ENCODE assay signal across 19 cellular contexts in the genomic region with DNA sequence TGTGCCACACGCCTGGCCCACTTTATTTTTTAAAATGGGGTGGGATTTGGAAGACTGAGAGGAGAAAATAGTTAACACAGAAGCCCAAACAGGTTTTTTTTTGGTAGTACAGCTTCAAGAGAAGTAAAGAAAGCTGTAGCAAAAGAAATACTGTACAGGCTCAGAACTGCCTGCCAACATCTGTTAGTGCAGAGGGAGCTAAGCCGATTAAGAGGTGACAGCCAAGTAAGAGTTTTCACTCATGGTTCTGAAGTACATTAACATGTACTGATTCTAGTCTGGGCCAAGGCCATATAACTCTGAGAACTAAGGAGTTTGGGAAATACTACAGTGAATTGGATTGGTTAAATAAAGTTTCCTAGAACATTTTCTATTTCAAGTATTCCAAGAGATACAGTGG.
DNase-seq lines count a peak whose midpoint lies in the region; ATAC-seq and TF ChIP-seq lines count a peak whose summit lies in the region.
"Had no signal": no experiment of that assay in that cellular context is flagged by ENCODE, and none has a peak within 500 bp of the region (broad histone marks: within the 10 kb centered on the region; RNA-seq: fewer than 3 reads in every experiment).

No MANE protein-coding gene starts in this region.

- no peak for ATAC-seq in HG03108 (IDR thresholded peaks at IDR 0.05; ENCODE audit: unreplicated experiment)
- no peak for ATAC-seq in HG03378 (IDR thresholded peaks at IDR 0.05; ENCODE audit: unreplicated experiment)
- ATAC-seq: CD8-positive, alpha-beta T cell; HCT116 had no signal

- DNase-seq in DMS 273 (lab: John Stamatoyannopoulos, UW; ENCODE audit: unreplicated experiment), result peak; percentile 52
- no peak for DNase-seq in DMS 273 treated with DMSO at 0.1 percent for 48 hours (lab: John Stamatoyannopoulos, UW)
- peak; percentile 65 for DNase-seq in NCI-H524 treated with DMSO at 0.1 percent for 48 hours (lab: John Stamatoyannopoulos, UW)
- peak; percentile 62 for DNase-seq in WERI-Rb-1
- DNase-seq in retinal pigment epithelial cell (ENCODE audit: low read depth), result peak; percentile 69
- no peak for DNase-seq in activated effector memory CD4-positive, alpha-beta T cell treated with Interleukin-2 at 50 U/mL for 16 hours
- DNase-seq: Caco-2; CD4-positive, CD25-positive, alpha-beta regulatory T cell; CD8-positive, alpha-beta T cell; DMS79; EL; GM23248; H7 had no signal

- H3K36me3 ChIP-seq in WERI-Rb-1, result peaks cover under 1% of the 10 kb centered on the region; the same call in 1 of the 2 replicates

- TF ChIP-seq CTCF in WERI-Rb-1 (IDR thresholded peaks at IDR 0.05; ENCODE audit: low read depth, low read length) (no peak), retinal pigment epithelial cell (conservative IDR thresholded peaks at IDR 0.05; ENCODE audit: low read depth, low read length) (no peak)

- H3K27me3 ChIP-seq in WERI-Rb-1 (ENCODE audit: insufficient read depth, low read depth, severe bottlenecking), result no peaks in the 10 kb centered on the region
- H3K27me3 ChIP-seq: BLaER1 had no signal

- peak overlapping the region; percentile 35 for H3K27ac ChIP-seq in WERI-Rb-1
- H3K27ac ChIP-seq: 22Rv1, BLaER1, C4-2B, GM23248 had no signal

- H3K9me3 ChIP-seq in WERI-Rb-1 (ENCODE audit: severe bottlenecking), result no peaks in the 10 kb centered on the region
- H3K9me3 ChIP-seq: BLaER1, Caco-2 had no signal

- H3K4me3 ChIP-seq in WERI-Rb-1 (ENCODE audit: low read depth, low read length), result no peak overlapping the region
- no peak overlapping the region for H3K4me3 ChIP-seq in retinal pigment epithelial cell (ENCODE audit: low read length)
- H3K4me3 ChIP-seq: BLaER1, GM23248 had no signal

Comparison
In these comparisons a context has a peak if more than half of its experiments do, and no peak if none do; other contexts are left out.
1. DNase-seq: peak in DMS 273 (single experiment), NCI-H524 treated with DMSO at 0.1 percent for 48 hours (single experiment), WERI-Rb-1 (single experiment) and retinal pigment epithelial cell (single experiment); none in DMS 273 treated with DMSO at 0.1 percent for 48 hours (single experiment) and activated effector memory CD4-positive, alpha-beta T cell treated with Interleukin-2 at 50 U/mL for 16 hours (single experiment).